ENCODE assay signal across 1 cellular context in genomic region chr6:42138630-42139619, GRCh38.
TF ChIP-seq lines count a peak whose summit lies in the region.

No MANE protein-coding gene starts in this region.

TF ChIP-seq in GM23338, 12 proteins besides CTCF, POLR2A, EP300 and RAD21 (continued from another document):
- TF ChIP-seq, protein P1, sequence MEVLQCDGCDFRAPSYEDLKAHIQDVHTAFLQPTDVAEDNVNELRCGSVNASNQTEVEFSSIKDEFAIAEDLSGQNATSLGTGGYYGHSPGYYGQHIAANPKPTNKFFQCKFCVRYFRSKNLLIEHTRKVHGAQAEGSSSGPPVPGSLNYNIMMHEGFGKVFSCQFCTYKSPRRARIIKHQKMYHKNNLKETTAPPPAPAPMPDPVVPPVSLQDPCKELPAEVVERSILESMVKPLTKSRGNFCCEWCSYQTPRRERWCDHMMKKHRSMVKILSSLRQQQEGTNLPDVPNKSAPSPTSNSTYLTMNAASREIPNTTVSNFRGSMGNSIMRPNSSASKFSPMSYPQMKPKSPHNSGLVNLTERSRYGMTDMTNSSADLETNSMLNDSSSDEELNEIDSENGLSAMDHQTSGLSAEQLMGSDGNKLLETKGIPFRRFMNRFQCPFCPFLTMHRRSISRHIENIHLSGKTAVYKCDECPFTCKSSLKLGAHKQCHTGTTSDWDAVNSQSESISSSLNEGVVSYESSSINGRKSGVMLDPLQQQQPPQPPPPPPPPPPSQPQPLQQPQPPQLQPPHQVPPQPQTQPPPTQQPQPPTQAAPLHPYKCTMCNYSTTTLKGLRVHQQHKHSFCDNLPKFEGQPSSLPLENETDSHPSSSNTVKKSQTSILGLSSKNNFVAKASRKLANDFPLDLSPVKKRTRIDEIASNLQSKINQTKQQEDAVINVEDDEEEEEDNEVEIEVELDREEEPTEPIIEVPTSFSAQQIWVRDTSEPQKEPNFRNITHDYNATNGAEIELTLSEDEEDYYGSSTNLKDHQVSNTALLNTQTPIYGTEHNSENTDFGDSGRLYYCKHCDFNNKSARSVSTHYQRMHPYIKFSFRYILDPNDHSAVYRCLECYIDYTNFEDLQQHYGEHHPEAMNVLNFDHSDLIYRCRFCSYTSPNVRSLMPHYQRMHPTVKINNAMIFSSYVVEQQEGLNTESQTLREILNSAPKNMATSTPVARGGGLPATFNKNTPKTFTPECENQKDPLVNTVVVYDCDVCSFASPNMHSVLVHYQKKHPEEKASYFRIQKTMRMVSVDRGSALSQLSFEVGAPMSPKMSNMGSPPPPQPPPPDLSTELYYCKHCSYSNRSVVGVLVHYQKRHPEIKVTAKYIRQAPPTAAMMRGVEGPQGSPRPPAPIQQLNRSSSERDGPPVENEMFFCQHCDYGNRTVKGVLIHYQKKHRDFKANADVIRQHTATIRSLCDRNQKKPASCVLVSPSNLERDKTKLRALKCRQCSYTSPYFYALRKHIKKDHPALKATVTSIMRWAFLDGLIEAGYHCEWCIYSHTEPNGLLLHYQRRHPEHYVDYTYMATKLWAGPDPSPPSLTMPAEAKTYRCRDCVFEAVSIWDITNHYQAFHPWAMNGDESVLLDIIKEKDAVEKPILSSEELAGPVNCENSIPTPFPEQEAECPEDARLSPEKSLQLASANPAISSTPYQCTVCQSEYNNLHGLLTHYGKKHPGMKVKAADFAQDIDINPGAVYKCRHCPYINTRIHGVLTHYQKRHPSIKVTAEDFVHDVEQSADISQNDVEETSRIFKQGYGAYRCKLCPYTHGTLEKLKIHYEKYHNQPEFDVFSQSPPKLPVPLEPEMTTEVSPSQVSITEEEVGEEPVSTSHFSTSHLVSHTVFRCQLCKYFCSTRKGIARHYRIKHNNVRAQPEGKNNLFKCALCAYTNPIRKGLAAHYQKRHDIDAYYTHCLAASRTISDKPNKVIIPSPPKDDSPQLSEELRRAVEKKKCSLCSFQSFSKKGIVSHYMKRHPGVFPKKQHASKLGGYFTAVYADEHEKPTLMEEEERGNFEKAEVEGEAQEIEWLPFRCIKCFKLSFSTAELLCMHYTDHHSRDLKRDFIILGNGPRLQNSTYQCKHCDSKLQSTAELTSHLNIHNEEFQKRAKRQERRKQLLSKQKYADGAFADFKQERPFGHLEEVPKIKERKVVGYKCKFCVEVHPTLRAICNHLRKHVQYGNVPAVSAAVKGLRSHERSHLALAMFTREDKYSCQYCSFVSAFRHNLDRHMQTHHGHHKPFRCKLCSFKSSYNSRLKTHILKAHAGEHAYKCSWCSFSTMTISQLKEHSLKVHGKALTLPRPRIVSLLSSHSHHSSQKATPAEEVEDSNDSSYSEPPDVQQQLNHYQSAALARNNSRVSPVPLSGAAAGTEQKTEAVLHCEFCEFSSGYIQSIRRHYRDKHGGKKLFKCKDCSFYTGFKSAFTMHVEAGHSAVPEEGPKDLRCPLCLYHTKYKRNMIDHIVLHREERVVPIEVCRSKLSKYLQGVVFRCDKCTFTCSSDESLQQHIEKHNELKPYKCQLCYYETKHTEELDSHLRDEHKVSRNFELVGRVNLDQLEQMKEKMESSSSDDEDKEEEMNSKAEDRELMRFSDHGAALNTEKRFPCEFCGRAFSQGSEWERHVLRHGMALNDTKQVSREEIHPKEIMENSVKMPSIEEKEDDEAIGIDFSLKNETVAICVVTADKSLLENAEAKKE (CRISPR knock-in tag; IDR thresholded peaks at IDR 0.05), result no peak
- TF ChIP-seq ZNF331 (CRISPR knock-in tag; IDR thresholded peaks at IDR 0.05; ENCODE audit: low read depth) (no peak), POLR2AphosphoS5 (IDR thresholded peaks at IDR 0.05; ENCODE audit: low read depth) (no peak), CREB1 (CRISPR knock-in tag; IDR thresholded peaks at IDR 0.05; ENCODE audit: low read depth) (no peak), NANOG (IDR thresholded peaks at IDR 0.05; ENCODE audit: borderline replicate concordance) (no peak), JUNB (IDR thresholded peaks at IDR 0.05; ENCODE audit: unreplicated experiment) (no peak), REST (IDR thresholded peaks at IDR 0.05; ENCODE audit: unreplicated experiment) (no peak), EZH2phosphoT487 (IDR thresholded peaks at IDR 0.05; ENCODE audit: unreplicated experiment) (no peak), ZNF114 (CRISPR knock-in tag; IDR thresholded peaks at IDR 0.05) (no peak)
